31 cellular contexts compared by ENCODE assay signal in the genomic region with DNA sequence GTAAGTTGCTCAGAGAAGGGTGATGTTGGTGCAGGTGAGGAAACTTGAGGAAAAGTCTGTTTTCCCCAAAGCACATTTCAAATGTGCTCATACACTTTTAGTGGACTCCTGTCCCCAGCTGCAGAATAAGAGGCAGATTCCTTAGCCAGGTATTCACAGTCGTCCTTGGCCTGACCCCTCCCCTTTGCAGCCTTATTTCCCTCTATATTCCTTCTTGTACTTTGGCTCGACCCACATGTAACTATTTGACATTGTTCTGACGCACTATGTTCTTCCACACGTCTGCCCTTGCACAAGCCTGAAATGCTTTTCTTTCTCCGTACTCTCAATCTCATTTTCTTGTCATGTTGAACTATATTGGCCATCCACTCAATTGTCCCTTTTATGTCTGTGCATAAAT.
"Had no signal": no experiment of that assay in that cellular context is flagged by ENCODE, and none has a peak within 500 bp of the region (broad histone marks: within the 10 kb centered on the region; RNA-seq: fewer than 3 reads in every experiment).

No MANE protein-coding gene starts in this region.

- H3K9me3 ChIP-seq: body of pancreas, esophagus squamous epithelium had no signal

- H3K36me3 ChIP-seq: esophagus squamous epithelium, WERI-Rb-1 had no signal

- FAIRE-seq: colon, endometrium, endothelial cell of umbilical vein had no signal

- H3K27ac Mint-ChIP-seq: activated B cell treated with CpG ODN at 0.5 μM for 24 hours; activated CD8-positive, alpha-beta T cell treated with anti-CD3 and anti-CD28 coated beads for 36 hours; activated naive CD8-positive, alpha-beta T cell; activated T-helper 17 cell treated with anti-CD3 and anti-CD28 coated beads, Interleukin-2, amount 50 U/mL, for 72 hours; T-helper 17 cell; T-helper 2 cell treated with Interferon-gamma antibody and Interleukin-4, amounts not matched to agents 5 μg/mL and 100 μg/mL, for 36 hours had no signal

- H3K36me3 Mint-ChIP-seq: activated naive CD8-positive, alpha-beta T cell had no signal

- H3K4me3 Mint-ChIP-seq: activated B cell treated with CpG ODN at 0.5 μM for 24 hours; activated CD8-positive, alpha-beta T cell treated with anti-CD3 and anti-CD28 coated beads for 36 hours; activated naive CD8-positive, alpha-beta T cell; activated T-cell treated with anti-CD3 and anti-CD28 coated beads, Interleukin-2, amount 50 U/mL, for 4 hours; activated T-helper 17 cell treated with anti-CD3 and anti-CD28 coated beads, Interleukin-2, amount 50 U/mL, for 72 hours; T-helper 17 cell; T-helper 2 cell treated with Interferon-gamma antibody and Interleukin-4, amounts not matched to agents 5 μg/mL and 100 μg/mL, for 36 hours had no signal

- H3K4me1 Mint-ChIP-seq: activated B cell treated with CpG ODN at 0.5 μM for 24 hours; activated T-helper 17 cell treated with anti-CD3 and anti-CD28 coated beads, Interleukin-2, amount 50 U/mL, for 72 hours; T-helper 17 cell had no signal

- DNase-seq: activated B cell treated with CpG ODN at 0.5 μM for 24 hours; activated CD4-positive, alpha-beta T cell treated with anti-CD3 and anti-CD28 coated beads for 48 hours; activated CD4-positive, alpha-beta T cell treated with anti-CD3 and anti-CD28 coated beads, Interleukin-2, amount 50 U/mL, for 1 hour; activated CD4-positive, alpha-beta T cell treated with anti-CD3 and anti-CD28 coated beads, Interleukin-2, amount 50 U/mL, for 48 hours; activated CD8-positive, alpha-beta memory T cell treated with anti-CD3 and anti-CD28 coated beads for 24 hours; activated CD8-positive, alpha-beta T cell treated with anti-CD3 and anti-CD28 coated beads for 36 hours; activated effector memory CD4-positive, alpha-beta T cell treated with Interleukin-2 at 50 U/mL for 16 hours; activated gamma-delta T cell treated with Interleukin-2 at 50 U/mL for 16 hours; activated naive CD4-positive, alpha-beta T cell treated with anti-CD3 and anti-CD28 coated beads, Interleukin-2, amount 50 U/mL, for 16 hours; activated naive CD4-positive, alpha-beta T cell treated with Interleukin-2 at 50 U/mL for 16 hours; activated T-cell treated with anti-CD3 and anti-CD28 coated beads, Interleukin-2, amount 50 U/mL, for 4 hours; amniotic stem cell; anterior cingulate cortex; body of pancreas; caudate nucleus; effector CD8-positive, alpha-beta T cell; esophagus squamous epithelium; foreskin melanocyte; head of caudate nucleus; T-helper 1 cell; T-helper 17 cell; T1000; WERI-Rb-1 had no signal

- H3K9me3 Mint-ChIP-seq: activated B cell treated with CpG ODN at 0.5 μM for 24 hours; activated CD8-positive, alpha-beta T cell treated with anti-CD3 and anti-CD28 coated beads for 36 hours; T-helper 2 cell treated with Interferon-gamma antibody and Interleukin-4, amounts not matched to agents 5 μg/mL and 100 μg/mL, for 36 hours had no signal

- H3K27ac ChIP-seq: body of pancreas, epithelial cell of prostate, WERI-Rb-1 had no signal

- ATAC-seq: activated CD4-positive, CD25-positive, alpha-beta regulatory T cell treated with anti-CD3 and anti-CD28 coated beads, Interleukin-2, amount 50 U/mL, for 24 hours; activated CD8-positive, alpha-beta T cell treated with anti-CD3 and anti-CD28 coated beads for 36 hours; activated T-cell treated with anti-CD3 and anti-CD28 coated beads, Interleukin-2, amount 50 U/mL, for 4 hours; activated T-helper 17 cell treated with anti-CD3 and anti-CD28 coated beads, Interleukin-2, amount 50 U/mL, for 72 hours; body of pancreas; T-helper 17 cell had no signal

- H3K27me3 ChIP-seq: body of pancreas, esophagus squamous epithelium had no signal

- H3K4me3 ChIP-seq: body of pancreas, esophagus squamous epithelium had no signal
